Comparison of ENCODE assay signal across 8 cellular contexts in the genomic region with DNA sequence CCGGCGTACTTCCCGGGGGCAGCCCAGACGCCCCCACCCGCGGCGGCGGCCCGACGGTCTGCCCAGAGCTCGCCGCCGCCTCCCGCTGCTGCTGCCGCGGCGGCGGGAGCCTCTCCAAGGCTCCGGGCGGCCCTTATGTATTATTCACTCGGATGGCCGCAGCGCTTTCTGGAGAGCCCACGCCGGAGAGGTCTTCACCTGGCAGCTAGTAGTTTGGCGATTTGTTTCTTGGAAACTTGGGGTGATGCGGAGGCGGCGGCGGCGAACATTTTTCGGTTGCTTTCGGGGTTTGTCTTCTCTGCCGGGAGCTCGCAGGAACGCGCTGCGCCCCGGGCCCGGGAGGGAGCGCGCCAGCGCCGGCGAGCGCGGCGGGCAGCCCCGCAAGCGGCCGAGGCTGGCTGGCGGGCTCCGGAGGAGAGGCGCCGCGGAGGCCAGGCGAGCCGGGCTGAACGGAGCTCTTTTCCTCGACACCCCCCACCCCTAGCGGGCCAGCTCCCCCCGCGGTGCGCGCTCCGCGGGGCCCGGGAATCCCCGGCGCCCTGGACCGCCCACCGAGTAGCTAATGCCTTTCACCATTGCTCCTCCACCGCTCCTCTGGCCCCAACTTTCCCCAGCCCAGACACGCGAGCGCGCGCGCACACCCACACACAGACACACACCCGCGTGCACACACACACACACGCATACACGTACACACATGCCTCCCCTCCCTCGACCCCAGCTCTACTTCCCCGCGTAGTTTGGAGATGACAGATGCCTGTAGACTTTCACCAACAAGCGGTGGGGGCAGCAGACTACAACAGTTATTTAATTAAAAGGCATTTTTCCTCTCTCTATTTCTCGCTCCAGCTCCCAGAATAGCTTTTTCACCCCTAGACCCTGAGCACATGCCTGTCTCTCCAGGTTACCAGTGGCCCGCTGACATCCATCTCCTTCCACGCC.
DNase-seq lines count a peak whose midpoint lies in the region; ATAC-seq, FAIRE-seq and TF ChIP-seq lines count a peak whose summit lies in the region.

No MANE protein-coding gene starts in this region.

- FAIRE-seq in bronchial epithelial cell (lab: Jason Lieb, UNC) (no peak), kidney (lab: Jason Lieb, UNC) (no peak)

- H3K27ac ChIP-seq in SK-N-MC (no peak overlapping the region), kidney (ENCODE audit: low read depth in 2 of 2, low read length in 2 of 2) (peak overlapping the region in 1 of 2 donors; percentile 1)

- TF ChIP-seq CTCF in bronchial epithelial cell (IDR thresholded peaks at IDR 0.05; ENCODE audit: insufficient read depth, low read length, severe bottlenecking): no peak
- no peak for TF ChIP-seq CTCF in kidney (IDR thresholded peaks at IDR 0.05; ENCODE audit: borderline replicate concordance, extremely low read depth, insufficient read depth)

- H3K4me1 ChIP-seq in kidney (ENCODE audit: control insufficient read depth in 1 of 2, insufficient read depth in 1 of 2, low read depth in 1 of 2, low read length in 2 of 2): peaks cover 0 to 13% of the 10 kb centered on the region in 2 donors

- no peaks in the 10 kb centered on the region for H3K9me3 ChIP-seq in SK-N-MC (ENCODE audit: low read depth, low read length)
- H3K9me3 ChIP-seq in kidney (ENCODE audit: control insufficient read depth in 1 of 2, low read length in 2 of 2): no peaks in the 10 kb centered on the region

- H3K9ac ChIP-seq in SK-N-MC (ENCODE audit: insufficient read length) (no peak overlapping the region), kidney (ENCODE audit: low read length in 2 of 2) (no peak overlapping the region)

- no peak for ATAC-seq in GM21360 (IDR thresholded peaks at IDR 0.05; ENCODE audit: unreplicated experiment)

- intact Hi-C loops in kidney (cut with DNase I): no loop called here

- H3K4me3 ChIP-seq in SK-N-MC (peak overlapping the region; percentile 79), bronchial epithelial cell (ENCODE audit: low read depth, low read length) (peak overlapping the region; percentile 55), kidney (ENCODE audit: low read length in 2 of 2) (peak overlapping the region in 1 of 2 donors; percentile 67)

- H3K36me3 ChIP-seq in SK-N-MC (ENCODE audit: insufficient read depth, low read length) (no peaks in the 10 kb centered on the region), bronchial epithelial cell (ENCODE audit: control insufficient read depth, insufficient read depth, low read length) (no peaks in the 10 kb centered on the region), kidney (ENCODE audit: control insufficient read depth in 1 of 2, insufficient read depth in 2 of 2, low read length in 2 of 2) (no peaks in the 10 kb centered on the region)

- DNase-seq in AG08395 (ENCODE audit: low spot score): peak; percentile 16
- peak; percentile 13 for DNase-seq in GM19238 (ENCODE audit: insufficient read length, low spot score)
- DNase-seq in SK-N-MC (ENCODE audit: low read depth, low spot score): no peak
- no peak for DNase-seq in bronchial epithelial cell (ENCODE audit: low read depth)
- peak; percentile 75 for DNase-seq in kidney
- peak; percentile 25 for DNase-seq in stimulated activated CD4-positive, alpha-beta T cell treated with anti-CD3 and anti-CD28 coated beads, Interleukin-2, amount 100 ng/mL, for 4 hours (ENCODE audit: low read depth)
- no peak for DNase-seq in globus pallidus (ENCODE audit: low spot score)

- peaks cover 8% of the 10 kb centered on the region for H3K27me3 ChIP-seq in bronchial epithelial cell (ENCODE audit: control insufficient read depth, insufficient read depth, low read length)

Comparison
In these comparisons a context has a peak if more than half of its experiments do, and no peak if none do; other contexts are left out.
1. DNase-seq: peak in AG08395 (single experiment), GM19238 (single experiment), kidney (single experiment) and stimulated activated CD4-positive, alpha-beta T cell treated with anti-CD3 and anti-CD28 coated beads, Interleukin-2, amount 100 ng/mL, for 4 hours (single experiment); none in SK-N-MC (single experiment), bronchial epithelial cell (single experiment) and globus pallidus (single experiment).